11 cellular contexts compared by ENCODE assay signal in the genomic region with DNA sequence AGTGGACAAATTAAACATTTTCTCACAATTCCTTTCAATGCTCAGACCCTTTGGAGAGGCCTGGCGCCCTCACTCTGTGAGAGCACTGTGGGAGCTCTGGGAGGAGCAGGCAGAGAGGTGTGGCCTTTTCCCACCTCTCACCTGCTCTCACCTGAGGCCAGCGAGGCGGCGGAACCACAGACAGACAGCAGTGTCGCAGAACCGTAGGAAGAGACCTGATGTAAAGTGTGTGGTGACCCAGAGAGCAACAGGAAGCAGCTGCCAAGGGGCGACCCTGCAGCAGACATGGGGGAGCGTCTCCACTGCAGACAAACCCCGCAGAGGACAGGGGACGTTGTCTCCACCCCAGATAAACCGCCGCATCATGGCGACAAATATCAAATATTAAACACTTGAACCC.
"Had no signal": no experiment of that assay in that cellular context is flagged by ENCODE, and none has a peak within 500 bp of the region (broad histone marks: within the 10 kb centered on the region; RNA-seq: fewer than 3 reads in every experiment).

No MANE protein-coding gene starts in this region.

- H3K27ac ChIP-seq: adrenal gland, transverse colon had no signal

- H3K4me3 ChIP-seq: adrenal gland, transverse colon had no signal

- H3K27me3 ChIP-seq: adrenal gland, transverse colon had no signal

- FAIRE-seq: kidney had no signal

- DNase-seq: activated CD4-positive, alpha-beta T cell treated with anti-CD3 and anti-CD28 coated beads for 4 hours; activated naive CD4-positive, alpha-beta T cell treated with anti-CD3 and anti-CD28 coated beads for 36 hours; adrenal gland; caudate nucleus; cortex of kidney; kidney; left ventricle myocardium superior; substantia nigra; T-helper 9 cell; transverse colon had no signal

- ATAC-seq: stimulated activated effector memory CD8-positive, alpha-beta T cell treated with anti-CD3 and anti-CD28 coated beads, Interleukin-12 subunit alpha, Interleukin-12 subunit beta, amount 100 ng/mL, for 72 hours had no signal

- H3K36me3 ChIP-seq: adrenal gland, transverse colon had no signal

- H3K9me3 ChIP-seq: adrenal gland, transverse colon had no signal
